In genomic region chrX:45830343-45830742, GRCh38 we compare ENCODE assay signal across 24 cellular contexts.
DNase-seq lines count a peak whose midpoint lies in the region; ATAC-seq and TF ChIP-seq lines count a peak whose summit lies in the region.
"Had no signal": no experiment of that assay in that cellular context is flagged by ENCODE, and none has a peak within 500 bp of the region (broad histone marks: within the 10 kb centered on the region; RNA-seq: fewer than 3 reads in every experiment).

No MANE protein-coding gene starts in this region.

- POLR2A ChIA-PET in HCT116 (lab: Charles Lee), result no interaction called here
- POLR2A ChIA-PET in activated CD8-positive, alpha-beta T cell treated with anti-CD3 and anti-CD28 coated beads, Interleukin-2, amount 10 ng/mL, durations not matched to agents 7 days and 5 days (lab: Charles Lee), result no interaction called here

- TF ChIP-seq POLR2A in HCT116 (IDR thresholded peaks at IDR 0.05; ENCODE audit: borderline replicate concordance, extremely low read depth, insufficient read depth, insufficient read length), result no peak

- no peaks in the 10 kb centered on the region for H3K9me2 ChIP-seq in HCT116 (ENCODE audit: insufficient read depth)
- H3K9me2 ChIP-seq: SK-N-SH had no signal

- no TSS peak for BruUV-seq in HCT116 (replicated peaks; lab: Mats Ljungman, UMichigan)

- peak overlapping the region; percentile 76 for H3K4me3 Mint-ChIP-seq in activated CD4-positive, alpha-beta T cell treated with anti-CD3 and anti-CD28 coated beads, Interleukin-2, amount 10 ng/mL, durations not matched to agents 24 days and 14 days
- no peak overlapping the region for H3K4me3 Mint-ChIP-seq in activated CD8-positive, alpha-beta T cell treated with anti-CD3 and anti-CD28 coated beads, Interleukin-2, amount 10 ng/mL, durations not matched to agents 7 days and 5 days

- H3K27ac ChIP-seq in HCT116 (ENCODE audit: low read depth, low read length), result peak overlapping the region; percentile 35; the same call in 1 of the 2 replicates
- H3K27ac ChIP-seq in heart right ventricle, result no peak overlapping the region
- H3K27ac ChIP-seq: dorsolateral prefrontal cortex, gastroesophageal sphincter, right atrium auricular region, vagina had no signal

- TF ChIP-seq RAD21 in HCT116 (IDR thresholded peaks at IDR 0.05; ENCODE audit: low read depth), result no peak

- WGBS in heart right ventricle, 2 donors, result 91 to 100% methylated on average over 2 of the region's 2 CpGs

- H3K36me3 ChIP-seq in HCT116 (ENCODE audit: control insufficient read depth in 1 of 2, insufficient read depth in 2 of 2, low read length in 2 of 2) (peaks cover 3 to 37% of the 10 kb centered on the region in 2 experiments; a peak in 2 of 4 replicates), heart right ventricle (no peaks in the 10 kb centered on the region)
- H3K36me3 ChIP-seq: gastroesophageal sphincter, right atrium auricular region, vagina had no signal

- H3K27me3 ChIP-seq in HCT116 (ENCODE audit: insufficient read depth, low read length) (no peaks in the 10 kb centered on the region), heart right ventricle (peaks cover 0 to 60% (median 0%) of the 10 kb centered on the region in 7 donors)
- H3K27me3 ChIP-seq: gastroesophageal sphincter, right atrium auricular region, vagina had no signal

- RAD21 ChIA-PET in HCT116 (lab: Charles Lee; ENCODE audit: low non-redundant PET in 1 of 2, low total read pairs in 2 of 2, uncharacterized antibody in 2 of 2, unreplicated experiment in 2 of 2), result no interaction called here

- peaks cover 100% of the 10 kb centered on the region for H3K79me2 ChIP-seq in HCT116 (ENCODE audit: insufficient read depth, low read length)

- intact Hi-C loops in activated CD4-positive, alpha-beta T cell treated with anti-CD3 and anti-CD28 coated beads, Interleukin-2, amount 10 ng/mL, durations not matched to agents 24 days and 14 days (cut with micrococcal nuclease), result no loop called here
- intact Hi-C loops in HCT116 (cut with micrococcal nuclease), result no loop called here
- intact Hi-C loops in heart right ventricle (cut with DNase I), result no loop called here

- H3K9me3 ChIP-seq in HCT116 (ENCODE audit: control insufficient read depth in 1 of 2, insufficient read depth in 1 of 2, low read depth in 1 of 2, low read length in 2 of 2) (no peaks in the 10 kb centered on the region), heart right ventricle (no peaks in the 10 kb centered on the region)
- H3K9me3 ChIP-seq: gastroesophageal sphincter, right atrium auricular region, SK-N-SH, vagina had no signal

- H3K4me3 ChIP-seq in HCT116 (replicated peaks in 1 of 2; ENCODE audit: low read depth in 1 of 2, low read length in 2 of 2), result no peak overlapping the region
- no peak overlapping the region for H3K4me3 ChIP-seq in epithelial cell of esophagus (ENCODE audit: low read length)
- no peak overlapping the region for H3K4me3 ChIP-seq in heart right ventricle
- H3K4me3 ChIP-seq in foreskin fibroblast (ENCODE audit: low read depth in 1 of 2, low read length in 2 of 2), result no peak overlapping the region
- H3K4me3 ChIP-seq: dorsolateral prefrontal cortex, gastroesophageal sphincter, right atrium auricular region, vagina had no signal

- H2AFZ ChIP-seq in HCT116 (ENCODE audit: low read depth, low read length, poor library complexity, severe bottlenecking), result no peak overlapping the region

- no peak overlapping the region for H3K9ac ChIP-seq in HCT116 (ENCODE audit: low read length)
- H3K9ac ChIP-seq: SK-N-SH had no signal

- CTCF ChIA-PET in HCT116 (lab: Charles Lee), result no interaction called here
- CTCF ChIA-PET in activated CD8-positive, alpha-beta T cell treated with anti-CD3 and anti-CD28 coated beads, Interleukin-2, amount 10 ng/mL, durations not matched to agents 7 days and 5 days (lab: Charles Lee), result interaction anchor here (0.9 to 3.8 kb wide), 3 partner anchors 13 to 29 kb away, joined by 3 to 21 read pairs (median 4); no protein-coding TSS in a partner anchor

- TF ChIP-seq CTCF in HCT116 (IDR thresholded peaks at IDR 0.05 in 2 of 3, conservative IDR thresholded peaks at IDR 0.05 in 1 of 3; ENCODE audit: borderline replicate concordance in 1 of 3, insufficient read depth in 1 of 3, low read depth in 2 of 3, low read length in 2 of 3), result no peak
- TF ChIP-seq CTCF in epithelial cell of esophagus (IDR thresholded peaks at IDR 0.05; ENCODE audit: insufficient read depth, low read depth, low read length, missing control alignments), result no peak
- no peak for TF ChIP-seq CTCF in heart right ventricle (IDR thresholded peaks at IDR 0.05)
- no peak for TF ChIP-seq CTCF in foreskin fibroblast (IDR thresholded peaks at IDR 0.05; ENCODE audit: low read depth, low read length)

- H3K27me3 Mint-ChIP-seq in activated CD4-positive, alpha-beta T cell treated with anti-CD3 and anti-CD28 coated beads, Interleukin-2, amount 10 ng/mL, durations not matched to agents 24 days and 14 days, result no peaks in the 10 kb centered on the region
- H3K27me3 Mint-ChIP-seq in activated CD8-positive, alpha-beta T cell treated with anti-CD3 and anti-CD28 coated beads, Interleukin-2, amount 10 ng/mL, durations not matched to agents 7 days and 5 days (ENCODE audit: low read depth), result no peaks in the 10 kb centered on the region
- H3K27me3 Mint-ChIP-seq: naive thymus-derived CD4-positive, alpha-beta T cell had no signal

- H3K27ac Mint-ChIP-seq in activated CD4-positive, alpha-beta T cell treated with anti-CD3 and anti-CD28 coated beads, Interleukin-2, amount 10 ng/mL, durations not matched to agents 24 days and 14 days, result peak overlapping the region; percentile 97
- peak overlapping the region; percentile 65 for H3K27ac Mint-ChIP-seq in activated CD8-positive, alpha-beta T cell treated with anti-CD3 and anti-CD28 coated beads, Interleukin-2, amount 10 ng/mL, durations not matched to agents 7 days and 5 days

- H4K20me1 ChIP-seq in HCT116 (ENCODE audit: insufficient read depth), result peaks cover 30% of the 10 kb centered on the region; the same call in 1 of the 2 replicates

- ATAC-seq in HCT116, result no peak
- ATAC-seq in activated CD8-positive, alpha-beta T cell treated with anti-CD3 and anti-CD28 coated beads, Interleukin-2, amount 10 ng/mL, durations not matched to agents 7 days and 5 days, result no peak
- ATAC-seq in heart right ventricle, result no peak
- ATAC-seq: gastroesophageal sphincter; naive thymus-derived CD4-positive, alpha-beta T cell had no signal

- DNase-seq in activated CD4-positive, alpha-beta T cell treated with anti-CD3 and anti-CD28 coated beads, Interleukin-2, amount 10 ng/mL, durations not matched to agents 24 days and 14 days, result no peak
- DNase-seq in activated CD4-positive, alpha-beta T cell treated with anti-CD3 and anti-CD28 coated beads for 1 hour, result no peak
- DNase-seq in HCT116 (ENCODE audit: low read depth, low spot score) (no peak), epithelial cell of esophagus (ENCODE audit: low read depth) (peak; percentile 21), NCI-H446 treated with DMSO at 0.1 percent for 48 hours (lab: John Stamatoyannopoulos, UW) (no peak), heart right ventricle (no peak), foreskin fibroblast (no peak)
- no peak for DNase-seq in activated CD8-positive, alpha-beta T cell treated with anti-CD3 and anti-CD28 coated beads, Interleukin-2, amount 10 ng/mL, durations not matched to agents 7 days and 5 days
- DNase-seq: 8988T; activated CD8-positive, alpha-beta memory T cell treated with anti-CD3 and anti-CD28 coated beads, Interleukin-2, amount 50 U/mL, for 4 hours; COR-L47; dorsolateral prefrontal cortex; mesendoderm; naive thymus-derived CD4-positive, alpha-beta T cell; NCI-H1417; NCI-H2107; NCI-H524 treated with DMSO at 0.1 percent for 48 hours; RPMI8226; SK-N-SH; stimulated activated CD4-positive, alpha-beta T cell treated with anti-CD3 and anti-CD28 coated beads, Interleukin-12 subunit alpha, Interleukin-12 subunit beta, amount 100 ng/mL, for 4 hours; substantia nigra had no signal

- H3K36me3 Mint-ChIP-seq in activated CD4-positive, alpha-beta T cell treated with anti-CD3 and anti-CD28 coated beads, Interleukin-2, amount 10 ng/mL, durations not matched to agents 24 days and 14 days (ENCODE audit: low read depth), result peaks cover 56% of the 10 kb centered on the region
- peaks cover 31% of the 10 kb centered on the region for H3K36me3 Mint-ChIP-seq in activated CD8-positive, alpha-beta T cell treated with anti-CD3 and anti-CD28 coated beads, Interleukin-2, amount 10 ng/mL, durations not matched to agents 7 days and 5 days (ENCODE audit: low read depth)

- H3K9me3 Mint-ChIP-seq in activated CD4-positive, alpha-beta T cell treated with anti-CD3 and anti-CD28 coated beads, Interleukin-2, amount 10 ng/mL, durations not matched to agents 24 days and 14 days, result peaks cover 12% of the 10 kb centered on the region
- H3K9me3 Mint-ChIP-seq in activated CD8-positive, alpha-beta T cell treated with anti-CD3 and anti-CD28 coated beads, Interleukin-2, amount 10 ng/mL, durations not matched to agents 7 days and 5 days (ENCODE audit: insufficient read depth), result no peaks in the 10 kb centered on the region

- H3K4me1 ChIP-seq in HCT116 (ENCODE audit: control insufficient read depth in 1 of 2, insufficient read depth in 2 of 2, low read length in 2 of 2) (peaks cover 17 to 88% of the 10 kb centered on the region in 2 experiments), heart right ventricle (no peaks in the 10 kb centered on the region)
- H3K4me1 ChIP-seq: gastroesophageal sphincter, right atrium auricular region, vagina had no signal

- peak overlapping the region; percentile 7; the same call in 1 of the 2 replicates for H3K4me2 ChIP-seq in HCT116 (ENCODE audit: low read length)
- H3K4me2 ChIP-seq: SK-N-SH had no signal

- H3K4me1 Mint-ChIP-seq in activated CD4-positive, alpha-beta T cell treated with anti-CD3 and anti-CD28 coated beads, Interleukin-2, amount 10 ng/mL, durations not matched to agents 24 days and 14 days, result peaks cover 35% of the 10 kb centered on the region
- peaks cover 19% of the 10 kb centered on the region for H3K4me1 Mint-ChIP-seq in activated CD8-positive, alpha-beta T cell treated with anti-CD3 and anti-CD28 coated beads, Interleukin-2, amount 10 ng/mL, durations not matched to agents 7 days and 5 days (ENCODE audit: low read depth)
